Comparison of ENCODE assay signal across 16 cellular contexts in the genomic region with DNA sequence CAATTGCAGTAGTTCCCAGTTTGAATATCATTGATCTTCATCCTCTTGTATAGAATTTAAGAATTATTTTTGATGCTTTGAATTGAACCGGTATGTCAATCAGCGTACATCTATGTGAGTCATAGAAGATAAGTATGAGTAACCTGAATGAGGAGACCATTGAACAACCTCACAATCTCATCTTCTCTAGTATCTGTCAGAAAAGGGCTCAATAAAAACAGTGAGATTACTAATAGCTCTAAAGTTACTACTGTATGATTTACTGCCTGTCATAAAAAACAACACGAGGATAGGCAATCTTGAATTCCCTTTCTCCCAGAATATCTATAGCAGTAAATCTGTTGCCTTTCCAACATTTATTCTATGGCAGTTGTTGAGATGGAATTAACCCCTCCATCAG. TPM values are rescaled to one million over a fixed set of nuclear protein-coding genes. Genes with fewer than 3 reads are reported as not detected.
DNase-seq lines count a peak whose midpoint lies in the region; ATAC-seq and TF ChIP-seq lines count a peak whose summit lies in the region.
"Had no signal": no experiment of that assay in that cellular context is flagged by ENCODE, and none has a peak within 500 bp of the region (broad histone marks: within the 10 kb centered on the region; RNA-seq: fewer than 3 reads in every experiment).

No MANE protein-coding gene starts in this region.

- H4K20me1 ChIP-seq in PC-3 (ENCODE audit: low read length), result no peaks in the 10 kb centered on the region
- H4K20me1 ChIP-seq: BLaER1 treated with 17β-estradiol and CSF1 and Interleukin-3, amounts not matched to agents 10 nM and 100 nM had no signal

- no peak overlapping the region for H3K4me2 ChIP-seq in PC-3 (ENCODE audit: low read length)
- H3K4me2 ChIP-seq: BLaER1 treated with 17β-estradiol and CSF1 and Interleukin-3, amounts not matched to agents 10 nM and 100 nM; GM23338 had no signal

- DNase-seq in MCF 10A (ENCODE audit: unreplicated experiment) (no peak), breast epithelium (ENCODE audit: low spot score in 2 of 2) (no peak), PC-3 (peak; percentile 49), epithelial cell of esophagus (ENCODE audit: low read depth) (peak; percentile 55), aorta (no peak)
- no peak for DNase-seq in stimulated activated CD8-positive, alpha-beta memory T cell treated with anti-CD3 and anti-CD28 coated beads, Interleukin-4, amount 100 ng/mL, for 48 hours
- DNase-seq: 8988T; ACHN; CD4-positive, CD25-positive, alpha-beta regulatory T cell; DMS79; H7 had no signal

- CTCF ChIA-PET in MCF 10A (lab: Yijun Ruan, JAX) (interaction anchor here (0.7 to 0.9 kb wide), 2 partner anchors 81 to 175 kb away, joined by 3 read pairs; no protein-coding TSS in a partner anchor), PC-3 (lab: Charles Lee) (no interaction called here)

- no peak overlapping the region for H3K4me3 Mint-ChIP-seq in MCF 10A (ENCODE audit: unreplicated experiment)
- H3K4me3 Mint-ChIP-seq: CD4-positive, CD25-positive, alpha-beta regulatory T cell; GM23338 had no signal

- no peak overlapping the region for H3K27ac ChIP-seq in breast epithelium
- H3K27ac ChIP-seq in PC-3 (ENCODE audit: low read length), result peak overlapping the region; percentile 50
- no peak overlapping the region for H3K27ac ChIP-seq in aorta (ENCODE audit: low read depth in 1 of 2, low read length in 2 of 2)
- H3K27ac ChIP-seq: BLaER1 treated with 17β-estradiol and CSF1 and Interleukin-3, amounts not matched to agents 10 nM and 100 nM; HL-60 had no signal

- H3K9ac ChIP-seq in PC-3 (ENCODE audit: low read length), result no peak overlapping the region; the same call in 1 of the 2 replicates
- H3K9ac ChIP-seq: BLaER1 treated with 17β-estradiol and CSF1 and Interleukin-3, amounts not matched to agents 10 nM and 100 nM had no signal

- H3K36me3 ChIP-seq in breast epithelium (no peaks in the 10 kb centered on the region), PC-3 (ENCODE audit: low read depth, low read length) (no peaks in the 10 kb centered on the region), aorta (ENCODE audit: control insufficient read depth in 1 of 2, insufficient read depth in 2 of 2, low read length in 1 of 2) (no peaks in the 10 kb centered on the region)
- H3K36me3 ChIP-seq: BLaER1 treated with 17β-estradiol and CSF1 and Interleukin-3, amounts not matched to agents 10 nM and 100 nM had no signal

- no peaks in the 10 kb centered on the region for H3K27me3 ChIP-seq in breast epithelium
- no peaks in the 10 kb centered on the region for H3K27me3 ChIP-seq in PC-3 (ENCODE audit: low read length)
- no peaks in the 10 kb centered on the region for H3K27me3 ChIP-seq in aorta (ENCODE audit: control insufficient read depth in 1 of 2, insufficient read depth in 2 of 2, low read length in 1 of 2)
- H3K27me3 ChIP-seq: BLaER1 treated with 17β-estradiol and CSF1 and Interleukin-3, amounts not matched to agents 10 nM and 100 nM had no signal

- no peak overlapping the region for H2AFZ ChIP-seq in PC-3 (ENCODE audit: low read length)

- intact Hi-C loops in MCF 10A (cut with micrococcal nuclease), result no loop called here
- intact Hi-C loops in breast epithelium (cut with DNase I; ENCODE audit: low total_unique reads), result no loop called here
- intact Hi-C loops in PC-3 (cut with micrococcal nuclease), result no loop called here
- intact Hi-C loops in aorta (cut with DNase I), result no loop called here

- BruUV-seq in MCF 10A (replicated peaks; lab: Mats Ljungman, UMichigan), result no TSS peak
- no TSS peak for BruUV-seq in PC-3 (replicated peaks; lab: Mats Ljungman, UMichigan)

- no peaks in the 10 kb centered on the region for H3K9me2 ChIP-seq in PC-3 (replicated peaks; ENCODE audit: low read length)

- no peaks in the 10 kb centered on the region for H3K9me3 Mint-ChIP-seq in MCF 10A (ENCODE audit: unreplicated experiment)
- H3K9me3 Mint-ChIP-seq: GM23338 had no signal

- peak overlapping the region; percentile 89 for H3K27ac Mint-ChIP-seq in MCF 10A (ENCODE audit: low read depth, unreplicated experiment)
- H3K27ac Mint-ChIP-seq: CD4-positive, CD25-positive, alpha-beta regulatory T cell; GM23338 had no signal

- H3K4me3 ChIP-seq in breast epithelium, result no peak overlapping the region
- no peak overlapping the region for H3K4me3 ChIP-seq in PC-3 (ENCODE audit: low read length)
- no peak overlapping the region for H3K4me3 ChIP-seq in epithelial cell of esophagus (ENCODE audit: low read length)
- H3K4me3 ChIP-seq in aorta (ENCODE audit: low read length in 2 of 2), result no peak overlapping the region
- H3K4me3 ChIP-seq: BLaER1 treated with 17β-estradiol and CSF1 and Interleukin-3, amounts not matched to agents 10 nM and 100 nM; GM23338; K562 had no signal

- 51 to 66% methylated on average over 3 of the region's 3 CpGs for WGBS in aorta, 2 donors

- TF ChIP-seq CTCF in MCF 10A (IDR thresholded peaks at IDR 0.05; ENCODE audit: unreplicated experiment), result no peak
- no peak for TF ChIP-seq CTCF in breast epithelium (IDR thresholded peaks at IDR 0.05)
- no peak for TF ChIP-seq CTCF in PC-3 (conservative IDR thresholded peaks at IDR 0.05; ENCODE audit: low read depth, low read length)
- no peak for TF ChIP-seq CTCF in epithelial cell of esophagus (IDR thresholded peaks at IDR 0.05; ENCODE audit: insufficient read depth, low read depth, low read length, missing control alignments)

- H3K4me1 ChIP-seq in breast epithelium (no peaks in the 10 kb centered on the region), PC-3 (ENCODE audit: insufficient read depth, low read length) (peaks cover 35% of the 10 kb centered on the region), aorta (ENCODE audit: control insufficient read depth in 1 of 2, insufficient read depth in 2 of 2, low read length in 2 of 2) (no peaks in the 10 kb centered on the region)
- H3K4me1 ChIP-seq: BLaER1 treated with 17β-estradiol and CSF1 and Interleukin-3, amounts not matched to agents 10 nM and 100 nM had no signal

- H3K27me3 Mint-ChIP-seq in MCF 10A (ENCODE audit: insufficient read depth, unreplicated experiment), result no peaks in the 10 kb centered on the region

- no peaks in the 10 kb centered on the region for H3K79me2 ChIP-seq in PC-3 (ENCODE audit: low read length)

- POLR2A ChIA-PET in MCF 10A (lab: Yijun Ruan, JAX) (interaction anchor here (0.6 to 1.7 kb wide), 10 partner anchors 10 to 1408 kb away, joined by 3 to 14 read pairs (median 3); no protein-coding TSS in a partner anchor), PC-3 (lab: Charles Lee; ENCODE audit: unreplicated experiment) (interaction anchor here (0.6 kb wide), 1 partner anchor 196 kb away, joined by 8 read pairs; no protein-coding TSS in a partner anchor)

- no peaks in the 10 kb centered on the region for H3F3A ChIP-seq in PC-3 (ENCODE audit: low read length, unreplicated experiment)

- TF ChIP-seq POLR2A in breast epithelium (IDR thresholded peaks at IDR 0.05), result no peak

- H3K9me3 ChIP-seq in breast epithelium, result no peaks in the 10 kb centered on the region
- no peaks in the 10 kb centered on the region for H3K9me3 ChIP-seq in PC-3 (ENCODE audit: low read length)
- no peaks in the 10 kb centered on the region for H3K9me3 ChIP-seq in aorta (ENCODE audit: control insufficient read depth, low read length)

- no peak for ATAC-seq in PC-3
- ATAC-seq in HG03342 (IDR thresholded peaks at IDR 0.05; ENCODE audit: unreplicated experiment), result no peak
- no peak for ATAC-seq in aorta (ENCODE audit: low FRiP score)
- ATAC-seq: GM23338, K562 had no signal

- peaks cover 34% of the 10 kb centered on the region for H3K4me1 Mint-ChIP-seq in MCF 10A (ENCODE audit: insufficient read depth, unreplicated experiment)
- H3K4me1 Mint-ChIP-seq: CD4-positive, CD25-positive, alpha-beta regulatory T cell; GM23338 had no signal

- H3K36me3 Mint-ChIP-seq in MCF 10A (ENCODE audit: insufficient read depth, unreplicated experiment), result no peaks in the 10 kb centered on the region
- H3K36me3 Mint-ChIP-seq: CD4-positive, CD25-positive, alpha-beta regulatory T cell had no signal

RNA-seq across cellular contexts. Expression of a gene that starts 36.1 kb away (rescaled TPM):
- not detected in 2 replicates for total RNA-seq in MCF 10A (2022)
- total RNA-seq in breast epithelium, result not detected
- total RNA-seq in PC-3 (2014; rRNA removed), result not detected in 2 replicates
- not detected for total RNA-seq in aorta
- not detected for polyA plus RNA-seq in aorta
- total RNA-seq: CD4-positive, CD25-positive, alpha-beta regulatory T cell; GM23338; H7; K562 had no signal
- polyA plus RNA-seq: CD4-positive, CD25-positive, alpha-beta regulatory T cell; GM23338; K562 had no signal

Comparison
In these comparisons a context has a peak if more than half of its experiments do, and no peak if none do; other contexts are left out.
1. DNase-seq: peak in PC-3 (single experiment) and epithelial cell of esophagus (single experiment); none in MCF 10A (single experiment), breast epithelium (0 of 2), stimulated activated CD8-positive, alpha-beta memory T cell treated with anti-CD3 and anti-CD28 coated beads, Interleukin-4, amount 100 ng/mL, for 48 hours (single experiment) and aorta (0 of 2).